In the genomic region with DNA sequence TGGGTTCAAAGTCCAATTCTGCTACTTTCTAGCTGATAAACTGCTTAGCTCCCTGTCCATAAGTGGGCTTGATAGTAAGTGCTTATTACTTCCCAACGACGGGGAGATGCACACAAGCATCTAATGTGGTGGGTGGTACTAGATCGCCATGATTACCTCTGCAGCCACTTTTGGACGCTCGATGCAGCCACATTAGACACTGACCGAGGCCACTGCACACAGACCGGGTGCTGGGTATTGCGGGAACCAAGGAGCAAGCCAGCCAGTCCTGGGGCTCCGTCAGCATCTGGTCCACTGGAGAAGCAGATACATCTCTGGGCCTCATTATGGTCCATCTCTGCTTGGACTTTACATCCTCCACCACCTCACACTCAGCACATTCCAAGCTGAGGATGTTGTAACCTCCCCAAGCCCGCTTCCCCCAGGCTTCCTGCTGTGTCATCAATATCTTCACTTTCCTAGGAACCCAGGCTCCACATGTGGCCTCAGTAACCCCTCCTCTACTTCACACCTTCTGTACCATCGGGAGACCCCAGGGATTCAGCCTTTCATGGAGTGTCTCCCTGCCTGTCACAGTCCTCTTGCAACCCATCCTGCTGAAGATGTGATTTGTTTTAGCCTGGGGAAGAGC, we compare ENCODE assay signal across 28 cellular contexts. TPM values are rescaled to one million over a fixed set of nuclear protein-coding genes. Genes with fewer than 3 reads are reported as not detected.
A peak's percentile ranks its signal among the peaks of the same experiment; 100 is the strongest.
DNase-seq lines count a peak whose midpoint lies in the region; ATAC-seq lines count a peak whose summit lies in the region.
"Had no signal": no experiment of that assay in that cellular context is flagged by ENCODE, and none has a peak within 500 bp of the region (broad histone marks: within the 10 kb centered on the region; RNA-seq: fewer than 3 reads in every experiment).

No MANE protein-coding gene starts in this region.

- H3K27me3 ChIP-seq in duodenal mucosa (ENCODE audit: control insufficient read depth in 1 of 2, insufficient read depth in 2 of 2, low read length in 2 of 2) (no peaks in the 10 kb centered on the region), mesenchymal stem cell (ENCODE audit: control insufficient read depth in 1 of 2, insufficient read depth in 1 of 2, low read length in 2 of 2) (peaks cover 1 to 34% of the 10 kb centered on the region in 2 experiments)
- H3K27me3 ChIP-seq: adrenal gland, brain microvascular endothelial cell, left lung, neutrophil, thyroid gland had no signal

- H3K4ac ChIP-seq in mesenchymal stem cell (ENCODE audit: low read depth in 1 of 2, low read length in 2 of 2) = no peak overlapping the region

- H3K4me2 ChIP-seq in mesenchymal stem cell (ENCODE audit: low read length, poor library complexity, severe bottlenecking) = no peak overlapping the region

- H3K9ac ChIP-seq in duodenal mucosa (ENCODE audit: low read depth in 1 of 2, low read length in 2 of 2) (no peak overlapping the region), mesenchymal stem cell (ENCODE audit: low read length) (no peak overlapping the region)

- H2AK5ac ChIP-seq in mesenchymal stem cell (ENCODE audit: low read length, severe bottlenecking) = no peak overlapping the region

- no peaks in the 10 kb centered on the region for H3K9me3 ChIP-seq in duodenal mucosa (ENCODE audit: control insufficient read depth in 1 of 2, low read length in 2 of 2)
- H3K9me3 ChIP-seq in mesenchymal stem cell (ENCODE audit: control insufficient read depth, low read length) = no peaks in the 10 kb centered on the region
- H3K9me3 ChIP-seq: adrenal gland, left lung, neutrophil, spleen, thyroid gland had no signal

- H2BK12ac ChIP-seq in mesenchymal stem cell (ENCODE audit: low read length in 2 of 2) = no peak overlapping the region

- H3K79me1 ChIP-seq in mesenchymal stem cell (replicated peaks; ENCODE audit: low read length, poor library complexity, severe bottlenecking) = no peaks in the 10 kb centered on the region

- no peak overlapping the region for H3K14ac ChIP-seq in mesenchymal stem cell (ENCODE audit: low read length in 2 of 2)

- H3K9me3 Mint-ChIP-seq in natural killer cell treated with Interleukin-12 subunit alpha and Interleukin-12 subunit beta and Interleukin-15 and Interleukin-18, amount 100 ng/mL, for 72 hours = no peaks in the 10 kb centered on the region
- H3K9me3 Mint-ChIP-seq: activated CD4-positive, alpha-beta memory T cell treated with anti-CD3 and anti-CD28 coated beads, Interleukin-2, amount 10 ng/mL, durations not matched to agents 7 days and 5 days; activated naive CD4-positive, alpha-beta T cell treated with anti-CD3 and anti-CD28 coated beads for 36 hours; stimulated activated naive CD8-positive, alpha-beta T cell treated with anti-CD3 and anti-CD28 coated beads, Interleukin-15, Interleukin-2, amounts not matched to agents 100 ng/mL and 50 ng/mL, for 24 hours had no signal

- H3K36me3 ChIP-seq in duodenal mucosa (ENCODE audit: control insufficient read depth in 1 of 2, insufficient read depth in 2 of 2, low read length in 2 of 2) = no peaks in the 10 kb centered on the region
- no peaks in the 10 kb centered on the region for H3K36me3 ChIP-seq in mesenchymal stem cell (ENCODE audit: control insufficient read depth in 1 of 2, insufficient read depth in 2 of 2, low read depth in 1 of 2, low read length in 2 of 2)
- H3K36me3 ChIP-seq: adrenal gland, brain microvascular endothelial cell, left lung, neutrophil, spleen, thyroid gland had no signal

- WGBS in mesenchymal stem cell = 87% methylated on average over 11 of the region's 11 CpGs

- peak overlapping the region; percentile 22 for H3K27ac ChIP-seq in duodenal mucosa (ENCODE audit: low read depth, low read length)
- H3K27ac ChIP-seq in mesenchymal stem cell (ENCODE audit: low read length, poor library complexity, severe bottlenecking) = no peak overlapping the region
- H3K27ac ChIP-seq: adrenal gland, brain microvascular endothelial cell, C4-2B, left lung, neutrophil, spleen, thyroid gland had no signal

- H3K4me1 Mint-ChIP-seq in natural killer cell treated with Interleukin-12 subunit alpha and Interleukin-12 subunit beta and Interleukin-15 and Interleukin-18, amount 100 ng/mL, for 72 hours (ENCODE audit: low read depth in 2 of 2) = peaks cover 0 to 6% of the 10 kb centered on the region in 2 donors
- H3K4me1 Mint-ChIP-seq: activated CD4-positive, alpha-beta memory T cell treated with anti-CD3 and anti-CD28 coated beads, Interleukin-2, amount 10 ng/mL, durations not matched to agents 7 days and 5 days; naive B cell had no signal

- H3K4me3 Mint-ChIP-seq in natural killer cell treated with Interleukin-12 subunit alpha and Interleukin-12 subunit beta and Interleukin-15 and Interleukin-18, amount 100 ng/mL, for 72 hours = no peak overlapping the region
- H3K4me3 Mint-ChIP-seq: activated CD4-positive, alpha-beta memory T cell treated with anti-CD3 and anti-CD28 coated beads, Interleukin-2, amount 10 ng/mL, durations not matched to agents 7 days and 5 days; activated naive CD4-positive, alpha-beta T cell treated with anti-CD3 and anti-CD28 coated beads for 36 hours; naive B cell; stimulated activated naive CD8-positive, alpha-beta T cell treated with anti-CD3 and anti-CD28 coated beads, Interleukin-15, Interleukin-2, amounts not matched to agents 100 ng/mL and 50 ng/mL, for 24 hours had no signal

- no peak overlapping the region for H3K18ac ChIP-seq in mesenchymal stem cell (ENCODE audit: low read depth in 1 of 2, low read length in 2 of 2)

- H2BK5ac ChIP-seq in mesenchymal stem cell (ENCODE audit: low read depth, low read length, poor library complexity, severe bottlenecking) = no peak overlapping the region

- no peak overlapping the region for H4K8ac ChIP-seq in mesenchymal stem cell (ENCODE audit: low read length)

- no peak overlapping the region for H3K23ac ChIP-seq in mesenchymal stem cell (ENCODE audit: low read length in 2 of 2)

- peaks cover 8% of the 10 kb centered on the region in 2 donors for H3K27me3 Mint-ChIP-seq in natural killer cell treated with Interleukin-12 subunit alpha and Interleukin-12 subunit beta and Interleukin-15 and Interleukin-18, amount 100 ng/mL, for 72 hours
- H3K27me3 Mint-ChIP-seq: activated CD4-positive, alpha-beta memory T cell treated with anti-CD3 and anti-CD28 coated beads, Interleukin-2, amount 10 ng/mL, durations not matched to agents 7 days and 5 days; stimulated activated naive CD8-positive, alpha-beta T cell treated with anti-CD3 and anti-CD28 coated beads, Interleukin-15, Interleukin-2, amounts not matched to agents 100 ng/mL and 50 ng/mL, for 24 hours had no signal

- no peak overlapping the region for H2AFZ ChIP-seq in mesenchymal stem cell (ENCODE audit: low read depth, low read length)

- no peak overlapping the region for H4K91ac ChIP-seq in mesenchymal stem cell (ENCODE audit: low read length)

- DNase-seq in NCI-H2227 treated with DMSO at 0.1 percent for 48 hours (lab: John Stamatoyannopoulos, UW) (peak; percentile 47), mesenchymal stem cell (peak; percentile 9), NCI-H69 (lab: John Stamatoyannopoulos, UW) (no peak), ureter (ENCODE audit: low spot score) (no peak)
- DNase-seq in natural killer cell treated with Interleukin-12 subunit alpha and Interleukin-12 subunit beta and Interleukin-15 and Interleukin-18, amount 100 ng/mL, for 72 hours (ENCODE audit: low spot score) = no peak
- DNase-seq: activated CD4-positive, alpha-beta memory T cell treated with anti-CD3 and anti-CD28 coated beads, Interleukin-2, amount 10 ng/mL, durations not matched to agents 7 days and 5 days; activated CD8-positive, alpha-beta memory T cell treated with anti-CD3 and anti-CD28 coated beads, Interleukin-2, amount 50 U/mL, for 4 hours; activated naive CD4-positive, alpha-beta T cell treated with anti-CD3 and anti-CD28 coated beads for 36 hours; adrenal gland; brain microvascular endothelial cell; cerebellar nuclear complex; GDM1; left lung; naive B cell; NCI-H1048; NCI-H1694 treated with DMSO at 0.1 percent for 48 hours; NCI-H774; right cardiac atrium; SHP77 treated with DMSO at 0.1 percent for 48 hours; spleen; stimulated activated CD4-positive, alpha-beta T cell treated with anti-CD3 and anti-CD28 coated beads, Interleukin-2, amount 100 ng/mL, for 24 hours; stimulated activated CD8-positive, alpha-beta memory T cell treated with anti-CD3 and anti-CD28 coated beads, Interleukin-4, amount 100 ng/mL, for 48 hours had no signal

- ATAC-seq in HG03175 (IDR thresholded peaks at IDR 0.05; ENCODE audit: unreplicated experiment) = no peak
- ATAC-seq in natural killer cell treated with Interleukin-12 subunit alpha and Interleukin-12 subunit beta and Interleukin-15 and Interleukin-18, amount 100 ng/mL, for 72 hours = no peak

- H3K27ac Mint-ChIP-seq in natural killer cell treated with Interleukin-12 subunit alpha and Interleukin-12 subunit beta and Interleukin-15 and Interleukin-18, amount 100 ng/mL, for 72 hours = no peak overlapping the region
- H3K27ac Mint-ChIP-seq: activated CD4-positive, alpha-beta memory T cell treated with anti-CD3 and anti-CD28 coated beads, Interleukin-2, amount 10 ng/mL, durations not matched to agents 7 days and 5 days; activated naive CD4-positive, alpha-beta T cell treated with anti-CD3 and anti-CD28 coated beads for 36 hours; naive B cell; stimulated activated naive CD8-positive, alpha-beta T cell treated with anti-CD3 and anti-CD28 coated beads, Interleukin-15, Interleukin-2, amounts not matched to agents 100 ng/mL and 50 ng/mL, for 24 hours had no signal

- H3K4me3 ChIP-seq in duodenal mucosa (ENCODE audit: low read depth in 1 of 2, low read length in 2 of 2) (peak overlapping the region in 1 of 2 donors; percentile 26), mesenchymal stem cell (ENCODE audit: insufficient read depth in 1 of 2, low read depth in 1 of 2, low read length in 2 of 2) (no peak overlapping the region)
- H3K4me3 ChIP-seq: adrenal gland, left lung, spleen, thyroid gland had no signal

- no peak overlapping the region for H2BK120ac ChIP-seq in mesenchymal stem cell (ENCODE audit: low read depth, low read length)

- no peak overlapping the region for H2BK15ac ChIP-seq in mesenchymal stem cell (ENCODE audit: low read depth, poor library complexity, severe bottlenecking)

- no peaks in the 10 kb centered on the region for H3K36me3 Mint-ChIP-seq in natural killer cell treated with Interleukin-12 subunit alpha and Interleukin-12 subunit beta and Interleukin-15 and Interleukin-18, amount 100 ng/mL, for 72 hours
- H3K36me3 Mint-ChIP-seq: naive B cell had no signal

- peaks cover 28 to 30% of the 10 kb centered on the region in 2 donors for H3K4me1 ChIP-seq in duodenal mucosa (ENCODE audit: control insufficient read depth in 1 of 2, insufficient read depth in 2 of 2, low read length in 2 of 2)
- peaks cover 3% of the 10 kb centered on the region for H3K4me1 ChIP-seq in mesenchymal stem cell (ENCODE audit: control insufficient read depth, insufficient read depth, low read depth, low read length)
- H3K4me1 ChIP-seq: adrenal gland had no signal

RNA-seq across cellular contexts. Expression of gene RHOU, which starts 48.3 kb away (rescaled TPM):
- 7.9 TPM for polyA plus RNA-seq in mesenchymal stem cell (2013, experiment 1 of 2)
- 7.8 TPM for polyA plus RNA-seq in mesenchymal stem cell (2013, experiment 2 of 2)
- total RNA-seq in natural killer cell treated with Interleukin-12 subunit alpha and Interleukin-12 subunit beta and Interleukin-15 and Interleukin-18, amount 100 ng/mL, for 72 hours = 1 to 10 TPM in 1 of 2 donors, under 1 TPM in 1; 0.50 to 3.7 TPM
- 38.7 TPM for total RNA-seq in ureter

Comparison
In these comparisons a context has a peak if more than half of its experiments do, and no peak if none do; other contexts are left out.
1. DNase-seq: peak in NCI-H2227 treated with DMSO at 0.1 percent for 48 hours (single experiment) and mesenchymal stem cell (single experiment); none in NCI-H69 (single experiment), natural killer cell treated with Interleukin-12 subunit alpha and Interleukin-12 subunit beta and Interleukin-15 and Interleukin-18, amount 100 ng/mL, for 72 hours (single experiment) and ureter (single experiment).